Comparison of ENCODE assay signal across 1 cellular context in genomic region chr4:5757091-5757490, GRCh38.
TF ChIP-seq lines count a peak whose summit lies in the region.

No MANE protein-coding gene starts in this region.

TF ChIP-seq in H1, 55 proteins besides CTCF, POLR2A, EP300 and RAD21:
- TF ChIP-seq TAF1 (IDR thresholded peaks at IDR 0.05; ENCODE audit: low read depth, low read length): no peak
- TF ChIP-seq RXRA (IDR thresholded peaks at IDR 0.05; ENCODE audit: insufficient read depth, low read depth, low read length): no peak
- no peak for TF ChIP-seq CBX5 (IDR thresholded peaks at IDR 0.05; ENCODE audit: low read depth, low read length)
- TF ChIP-seq SIX5 (IDR thresholded peaks at IDR 0.05; ENCODE audit: low read depth, low read length): no peak
- TF ChIP-seq USF2 (IDR thresholded peaks at IDR 0.05; ENCODE audit: low read length): no peak
